In genomic region chr6:34242252-34243130, GRCh38 we compare ENCODE assay signal across 9 cellular contexts. TPM values are rescaled to one million over a fixed set of nuclear protein-coding genes. Genes with fewer than 3 reads are reported as not detected.
DNase-seq lines count a peak whose midpoint lies in the region; ATAC-seq and TF ChIP-seq lines count a peak whose summit lies in the region.
"Had no signal": no experiment of that assay in that cellular context is flagged by ENCODE, and none has a peak within 500 bp of the region (broad histone marks: within the 10 kb centered on the region; RNA-seq: fewer than 3 reads in every experiment).

No MANE protein-coding gene starts in this region.

- intact Hi-C loops in ascending aorta (cut with DNase I): loop anchor here (10.0 kb wide), 2 partner anchors 512 to 1482 kb away; partner anchors contain the start of gene SNRPC

- H3K4me1 ChIP-seq in ascending aorta (peaks cover 7 to 22% of the 10 kb centered on the region in 2 donors), osteoblast (ENCODE audit: insufficient read depth, low read length) (peaks cover 57% of the 10 kb centered on the region)

- H3K27ac ChIP-seq in ascending aorta (peak overlapping the region; percentile 26 to 76), osteoblast (ENCODE audit: low read depth, low read length) (peak overlapping the region; percentile 93)

- no peak overlapping the region for H3K4me3 Mint-ChIP-seq in T-helper 1 cell treated with Interleukin-12 subunit alpha and Interleukin-12 subunit beta and Interleukin-4 antibody, amounts not matched to agents 30 μg/mL and 1 μg/mL, for 36 hours

- H2AFZ ChIP-seq in osteoblast (ENCODE audit: low read length): peak overlapping the region; percentile 42

- H3K27ac Mint-ChIP-seq in T-helper 1 cell treated with Interleukin-12 subunit alpha and Interleukin-12 subunit beta and Interleukin-4 antibody, amounts not matched to agents 30 μg/mL and 1 μg/mL, for 36 hours: peak overlapping the region; percentile 71

- ATAC-seq in HG02970 (IDR thresholded peaks at IDR 0.05; ENCODE audit: low FRiP score, unreplicated experiment) (no peak), HG03025 (IDR thresholded peaks at IDR 0.05; ENCODE audit: low FRiP score, unreplicated experiment) (no peak)

- no peak overlapping the region for H3K4me3 ChIP-seq in ascending aorta
- peak overlapping the region; percentile 19 for H3K4me3 ChIP-seq in osteoblast (ENCODE audit: insufficient read depth, low read length)

- H3K4me1 Mint-ChIP-seq in T-helper 1 cell treated with Interleukin-12 subunit alpha and Interleukin-12 subunit beta and Interleukin-4 antibody, amounts not matched to agents 30 μg/mL and 1 μg/mL, for 36 hours (ENCODE audit: low read depth): peaks cover 45% of the 10 kb centered on the region

- H3K9me3 ChIP-seq in ascending aorta: no peaks in the 10 kb centered on the region
- H3K9me3 ChIP-seq in osteoblast (ENCODE audit: low read depth, low read length): no peaks in the 10 kb centered on the region

- peak overlapping the region; percentile 55 for H3K4me2 ChIP-seq in osteoblast (ENCODE audit: insufficient read depth, low read length)

- no peaks in the 10 kb centered on the region for H3K27me3 Mint-ChIP-seq in T-helper 1 cell treated with Interleukin-12 subunit alpha and Interleukin-12 subunit beta and Interleukin-4 antibody, amounts not matched to agents 30 μg/mL and 1 μg/mL, for 36 hours (ENCODE audit: low read depth)

- H3K27me3 ChIP-seq in ascending aorta (no peaks in the 10 kb centered on the region), osteoblast (ENCODE audit: insufficient read depth, low read length) (no peaks in the 10 kb centered on the region)

- no peak for TF ChIP-seq CTCF in ascending aorta (IDR thresholded peaks at IDR 0.05)
- TF ChIP-seq CTCF in osteoblast (IDR thresholded peaks at IDR 0.05; ENCODE audit: extremely low read depth, low read depth, low read length): no peak

- peaks cover 30% of the 10 kb centered on the region for H3K36me3 Mint-ChIP-seq in T-helper 1 cell treated with Interleukin-12 subunit alpha and Interleukin-12 subunit beta and Interleukin-4 antibody, amounts not matched to agents 30 μg/mL and 1 μg/mL, for 36 hours (ENCODE audit: low read depth)

- peaks cover 36% of the 10 kb centered on the region for H3K79me2 ChIP-seq in osteoblast (ENCODE audit: insufficient read depth, low read length)

- peaks cover 10% of the 10 kb centered on the region for H4K20me1 ChIP-seq in osteoblast (ENCODE audit: insufficient read depth, low read length)

- H3K36me3 ChIP-seq in ascending aorta (peaks cover 0 to 9% of the 10 kb centered on the region in 2 donors), osteoblast (ENCODE audit: insufficient read depth, low read length) (peaks cover 34% of the 10 kb centered on the region)

- no peaks in the 10 kb centered on the region for H3K9me3 Mint-ChIP-seq in T-helper 1 cell treated with Interleukin-12 subunit alpha and Interleukin-12 subunit beta and Interleukin-4 antibody, amounts not matched to agents 30 μg/mL and 1 μg/mL, for 36 hours

- DNase-seq in T-helper 1 cell (no peak), HT1080 (ENCODE audit: low read depth) (peak; percentile 69), ascending aorta (ENCODE audit: low spot score in 2 of 2) (peak in 1 of 2 donors; percentile 56), osteoblast (ENCODE audit: insufficient read length, low spot score, missing footprints) (peak; percentile 92), DMS 273 (lab: John Stamatoyannopoulos, UW; ENCODE audit: unreplicated experiment) (no peak)
- DNase-seq: NCI-H187 treated with DMSO at 0.1 percent for 48 hours had no signal

RNA-seq across cellular contexts. Expression of gene HMGA1, which starts 5.8 kb away (rescaled TPM):
- total RNA-seq in HT1080 (2014; rRNA removed; shearing (Covaris generic)): 740 and 1,115 TPM in 2 replicates
- polyA plus RNA-seq in HT1080 (2015; cell fraction: cytosol; rRNA removed): 1,664 and 1,727 TPM in 2 replicates
- 665 and 732 TPM in 2 replicates for polyA plus RNA-seq in HT1080 (2015; cell fraction: nucleus; rRNA removed)
- total RNA-seq in ascending aorta: 21.4 TPM
- total RNA-seq in osteoblast: 59.4 and 82.8 TPM in 2 replicates

RNA-seq across cellular contexts. Expression of gene SMIM29, which starts 6.3 kb away (rescaled TPM):
- 66.1 and 70.6 TPM in 2 replicates for total RNA-seq in HT1080 (2014; rRNA removed; shearing (Covaris generic))
- 93.1 and 101 TPM in 2 replicates for polyA plus RNA-seq in HT1080 (2015; cell fraction: cytosol; rRNA removed)
- polyA plus RNA-seq in HT1080 (2015; cell fraction: nucleus; rRNA removed): 34.9 and 46.3 TPM in 2 replicates
- 9.2 TPM for total RNA-seq in ascending aorta
- total RNA-seq in osteoblast: 35.1 and 44.2 TPM in 2 replicates

Comparison
In these comparisons a context has a peak if more than half of its experiments do, and no peak if none do; other contexts are left out.
1. DNase-seq: peak in HT1080 (single experiment) and osteoblast (single experiment); none in T-helper 1 cell (0 of 5) and DMS 273 (single experiment).